8 cellular contexts compared by ENCODE assay signal in genomic region chr11:114075891-114076441, GRCh38. TPM values are rescaled to one million over a fixed set of nuclear protein-coding genes. Genes with fewer than 3 reads are reported as not detected.
DNase-seq lines count a peak whose midpoint lies in the region; TF ChIP-seq lines count a peak whose summit lies in the region.

No MANE protein-coding gene starts in this region.

- TF ChIP-seq POLR2A in esophagus muscularis mucosa (IDR thresholded peaks at IDR 0.05; ENCODE audit: low read depth): no peak

- H3K27ac Mint-ChIP-seq in activated CD4-positive, alpha-beta T cell treated with anti-CD3 and anti-CD28 coated beads, Interleukin-2, amount 10 ng/mL, durations not matched to agents 24 days and 14 days: peak overlapping the region; percentile 43
- H3K27ac Mint-ChIP-seq in osteocyte (ENCODE audit: unreplicated experiment): peak overlapping the region; percentile 11

- H3K4me3 ChIP-seq in esophagus muscularis mucosa: peak overlapping the region; percentile 17 to 45 (median 30)

- peak overlapping the region; percentile 0 to 66 (median 26) for H3K27ac ChIP-seq in esophagus muscularis mucosa (replicated peaks in 1 of 4)

- TF ChIP-seq CTCF in esophagus muscularis mucosa (IDR thresholded peaks at IDR 0.05): peak; percentile 26 to 67 (median 44)
- peak; percentile 70 for TF ChIP-seq CTCF in osteocyte (IDR thresholded peaks at IDR 0.05)

- peaks cover 20 to 88% (median 76%) of the 10 kb centered on the region in 4 donors for H3K36me3 ChIP-seq in esophagus muscularis mucosa

- H3K9me3 Mint-ChIP-seq in activated CD4-positive, alpha-beta T cell treated with anti-CD3 and anti-CD28 coated beads, Interleukin-2, amount 10 ng/mL, durations not matched to agents 24 days and 14 days: no peaks in the 10 kb centered on the region
- no peaks in the 10 kb centered on the region for H3K9me3 Mint-ChIP-seq in osteocyte (ENCODE audit: unreplicated experiment)

- peaks cover 99 to 100% (median 100%) of the 10 kb centered on the region in 4 donors for H3K4me1 ChIP-seq in esophagus muscularis mucosa

- TF ChIP-seq EP300 in esophagus muscularis mucosa (IDR thresholded peaks at IDR 0.05): no peak

- intact Hi-C loops in activated CD4-positive, alpha-beta T cell treated with anti-CD3 and anti-CD28 coated beads, Interleukin-2, amount 10 ng/mL, durations not matched to agents 24 days and 14 days (cut with micrococcal nuclease): no loop called here
- intact Hi-C loops in esophagus muscularis mucosa (cut with DNase I): no loop called here

- DNase-seq in AG08396 (ENCODE audit: low spot score) (peak; percentile 63), HCEC 1CT (peak; percentile 72), esophagus muscularis mucosa (ENCODE audit: extremely low spot score) (no peak), osteocyte (ENCODE audit: extremely low spot score, unreplicated experiment) (no peak), SKM-1 (lab: John Stamatoyannopoulos, UW; ENCODE audit: unreplicated experiment) (no peak)
- peak; percentile 75 for DNase-seq in activated CD4-positive, alpha-beta T cell treated with anti-CD3 and anti-CD28 coated beads, Interleukin-2, amount 10 ng/mL, durations not matched to agents 24 days and 14 days
- DNase-seq in activated CD4-positive, CD25-positive, alpha-beta regulatory T cell treated with anti-CD3 and anti-CD28 coated beads, Interleukin-2, amount 50 U/mL, for 72 hours: no peak
- DNase-seq in activated CD4-positive, CD25-positive, alpha-beta regulatory T cell (lab: John Stamatoyannopoulos, UW): no peak

- no peak overlapping the region for H3K4me3 Mint-ChIP-seq in activated CD4-positive, alpha-beta T cell treated with anti-CD3 and anti-CD28 coated beads, Interleukin-2, amount 10 ng/mL, durations not matched to agents 24 days and 14 days
- H3K4me3 Mint-ChIP-seq in osteocyte (ENCODE audit: unreplicated experiment): peak overlapping the region; percentile 36

- H3K9me3 ChIP-seq in esophagus muscularis mucosa: no peaks in the 10 kb centered on the region

- H3K27me3 ChIP-seq in esophagus muscularis mucosa: no peaks in the 10 kb centered on the region

- peaks cover 33% of the 10 kb centered on the region for H3K27me3 Mint-ChIP-seq in activated CD4-positive, alpha-beta T cell treated with anti-CD3 and anti-CD28 coated beads, Interleukin-2, amount 10 ng/mL, durations not matched to agents 24 days and 14 days
- H3K27me3 Mint-ChIP-seq in osteocyte (ENCODE audit: unreplicated experiment): peaks cover 40% of the 10 kb centered on the region

- H3K36me3 Mint-ChIP-seq in activated CD4-positive, alpha-beta T cell treated with anti-CD3 and anti-CD28 coated beads, Interleukin-2, amount 10 ng/mL, durations not matched to agents 24 days and 14 days (ENCODE audit: low read depth): no peaks in the 10 kb centered on the region
- H3K36me3 Mint-ChIP-seq in osteocyte (ENCODE audit: unreplicated experiment): peaks cover 30% of the 10 kb centered on the region

- WGBS in esophagus muscularis mucosa: 59% methylated on average over 18 of the region's 18 CpGs

- H3K4me1 Mint-ChIP-seq in activated CD4-positive, alpha-beta T cell treated with anti-CD3 and anti-CD28 coated beads, Interleukin-2, amount 10 ng/mL, durations not matched to agents 24 days and 14 days: peaks cover 58% of the 10 kb centered on the region
- H3K4me1 Mint-ChIP-seq in osteocyte (ENCODE audit: unreplicated experiment): peaks cover 69% of the 10 kb centered on the region

RNA-seq across cellular contexts. Expression of gene ZBTB16, which starts 16.5 kb away (rescaled TPM):
- total RNA-seq in activated CD4-positive, alpha-beta T cell treated with anti-CD3 and anti-CD28 coated beads, Interleukin-2, amount 10 ng/mL, durations not matched to agents 24 days and 14 days: 2.5 and 3.8 TPM in 2 replicates
- 100 to 1,000 TPM; 175 to 319 (median 222) TPM for total RNA-seq in esophagus muscularis mucosa
- total RNA-seq in osteocyte: 19.1 and 20.3 TPM in 2 replicates

Comparison
In these comparisons a context has a peak if more than half of its experiments do, and no peak if none do; other contexts are left out.
1. DNase-seq: peak in AG08396 (single experiment), HCEC 1CT (single experiment) and activated CD4-positive, alpha-beta T cell treated with anti-CD3 and anti-CD28 coated beads, Interleukin-2, amount 10 ng/mL, durations not matched to agents 24 days and 14 days (single experiment); none in esophagus muscularis mucosa (single experiment), osteocyte (single experiment), activated CD4-positive, CD25-positive, alpha-beta regulatory T cell treated with anti-CD3 and anti-CD28 coated beads, Interleukin-2, amount 50 U/mL, for 72 hours (single experiment), SKM-1 (single experiment) and activated CD4-positive, CD25-positive, alpha-beta regulatory T cell (0 of 4).